9 cellular contexts compared by ENCODE assay signal in the genomic region with DNA sequence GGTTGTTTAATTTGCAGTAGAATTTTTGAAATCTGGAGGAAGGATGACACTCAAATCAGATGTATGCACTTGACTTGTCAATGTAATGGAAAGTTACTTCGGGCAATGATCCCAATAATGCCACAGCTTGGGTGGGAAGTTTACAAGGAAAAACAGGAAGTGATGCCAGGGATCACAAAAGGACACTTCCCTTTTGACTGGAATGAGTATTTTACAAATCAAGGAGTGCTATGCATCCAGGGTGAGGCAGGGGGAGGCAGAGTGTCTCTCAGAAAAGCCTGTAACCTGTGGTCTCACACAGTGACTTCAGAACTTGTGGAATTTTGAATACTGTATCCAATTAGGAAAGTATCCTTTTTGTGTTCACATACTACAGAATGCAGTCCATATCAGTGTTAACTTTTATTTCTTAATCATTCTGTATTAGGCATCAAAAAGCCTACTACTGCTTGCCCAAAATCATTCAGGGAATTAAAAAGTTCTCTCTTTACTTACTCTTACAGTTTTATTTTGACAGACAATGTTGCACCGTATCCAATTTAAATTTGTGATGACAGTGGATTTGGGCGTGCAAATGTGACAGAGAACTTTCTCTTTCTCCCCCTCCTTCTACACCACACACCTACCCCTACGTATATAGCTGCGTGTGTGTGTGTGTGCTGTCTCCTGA.
DNase-seq lines count a peak whose midpoint lies in the region; ATAC-seq and TF ChIP-seq lines count a peak whose summit lies in the region.
"Had no signal": no experiment of that assay in that cellular context is flagged by ENCODE, and none has a peak within 500 bp of the region (broad histone marks: within the 10 kb centered on the region; RNA-seq: fewer than 3 reads in every experiment).

No MANE protein-coding gene starts in this region.

- no peaks in the 10 kb centered on the region for H3K4me1 ChIP-seq in NT2/D1 (ENCODE audit: insufficient read depth, insufficient read length)

- no peak overlapping the region for H3K4me3 ChIP-seq in NT2/D1 (ENCODE audit: insufficient read length, low read depth)

- ATAC-seq in GM21619 (IDR thresholded peaks at IDR 0.05; ENCODE audit: unreplicated experiment) (no peak), GM19467 (IDR thresholded peaks at IDR 0.05; ENCODE audit: unreplicated experiment) (no peak)

- H3K36me3 Mint-ChIP-seq in osteocyte (ENCODE audit: unreplicated experiment) = no peaks in the 10 kb centered on the region
- H3K36me3 Mint-ChIP-seq: activated naive CD4-positive, alpha-beta T cell treated with anti-CD3 and anti-CD28 coated beads, Interleukin-2, amount 50 U/mL, for 24 hours had no signal

- H3K27me3 Mint-ChIP-seq in osteocyte (ENCODE audit: unreplicated experiment) = no peaks in the 10 kb centered on the region
- H3K27me3 Mint-ChIP-seq: activated naive CD4-positive, alpha-beta T cell treated with anti-CD3 and anti-CD28 coated beads, Interleukin-2, amount 50 U/mL, for 24 hours had no signal

- no peak overlapping the region for H3K9ac ChIP-seq in NT2/D1 (ENCODE audit: insufficient read length, low read depth)

- H3K9me3 ChIP-seq in NT2/D1 (ENCODE audit: insufficient read depth, low read length) = peaks cover 4% of the 10 kb centered on the region; the same call in 1 of the 2 replicates

- no peak overlapping the region for H3K4me3 Mint-ChIP-seq in osteocyte (ENCODE audit: unreplicated experiment)
- H3K4me3 Mint-ChIP-seq: activated naive CD4-positive, alpha-beta T cell treated with anti-CD3 and anti-CD28 coated beads, Interleukin-2, amount 50 U/mL, for 24 hours had no signal

- H3K36me3 ChIP-seq in NT2/D1 (ENCODE audit: insufficient read depth, insufficient read length, low read length) = no peaks in the 10 kb centered on the region

- H3K27me3 ChIP-seq in NT2/D1 (ENCODE audit: insufficient read depth, insufficient read length) = no peaks in the 10 kb centered on the region

- H3K9me3 Mint-ChIP-seq in osteocyte (ENCODE audit: unreplicated experiment) = no peaks in the 10 kb centered on the region
- H3K9me3 Mint-ChIP-seq: activated naive CD4-positive, alpha-beta T cell treated with anti-CD3 and anti-CD28 coated beads, Interleukin-2, amount 50 U/mL, for 24 hours had no signal

- peak overlapping the region; percentile 56 for H3K27ac Mint-ChIP-seq in osteocyte (ENCODE audit: unreplicated experiment)
- H3K27ac Mint-ChIP-seq: activated naive CD4-positive, alpha-beta T cell treated with anti-CD3 and anti-CD28 coated beads, Interleukin-2, amount 50 U/mL, for 24 hours had no signal

- DNase-seq in NCI-H2171 treated with DMSO at 0.1 percent for 48 hours (lab: John Stamatoyannopoulos, UW) (peak; percentile 11), NCI-H2171 (lab: John Stamatoyannopoulos, UW) (no peak), NT2/D1 (ENCODE audit: low read depth, low spot score) (peak; percentile 61), fibroblast of gingiva (ENCODE audit: low read depth) (peak; percentile 19), osteocyte (ENCODE audit: extremely low spot score, unreplicated experiment) (no peak), GOT3 (lab: John Stamatoyannopoulos, UW) (no peak)

- peak; percentile 89 for TF ChIP-seq CTCF in osteocyte (IDR thresholded peaks at IDR 0.05)

- H3K4me1 Mint-ChIP-seq in osteocyte (ENCODE audit: unreplicated experiment) = peaks cover 12% of the 10 kb centered on the region
- H3K4me1 Mint-ChIP-seq: activated naive CD4-positive, alpha-beta T cell treated with anti-CD3 and anti-CD28 coated beads, Interleukin-2, amount 50 U/mL, for 24 hours had no signal

Comparison
In these comparisons a context has a peak if more than half of its experiments do, and no peak if none do; other contexts are left out.
1. DNase-seq: peak in NCI-H2171 treated with DMSO at 0.1 percent for 48 hours (single experiment), NT2/D1 (single experiment) and fibroblast of gingiva (single experiment); none in NCI-H2171 (single experiment), osteocyte (single experiment) and GOT3 (single experiment).